In genomic region chr11:62505112-62505783, GRCh38 we compare ENCODE assay signal across 10 cellular contexts. TPM values are rescaled to one million over a fixed set of nuclear protein-coding genes. Genes with fewer than 3 reads are reported as not detected.
DNase-seq lines count a peak whose midpoint lies in the region; ATAC-seq, FAIRE-seq and TF ChIP-seq lines count a peak whose summit lies in the region.
"Had no signal": no experiment of that assay in that cellular context is flagged by ENCODE, and none has a peak within 500 bp of the region (broad histone marks: within the 10 kb centered on the region; RNA-seq: fewer than 3 reads in every experiment).

No MANE protein-coding gene starts in this region.

- intact Hi-C loops in breast epithelium (cut with DNase I; ENCODE audit: low total_unique reads) (no loop called here), mammary epithelial cell (cut with micrococcal nuclease) (no loop called here), endothelial cell of umbilical vein (cut with micrococcal nuclease) (no loop called here), aorta (cut with DNase I) (loop anchor here (5.0 kb wide), 3 partner anchors 37 to 73 kb away; no protein-coding TSS in a partner anchor)

- no peak overlapping the region for H4K91ac ChIP-seq in mesenchymal stem cell (ENCODE audit: low read length)

- ATAC-seq in aorta (ENCODE audit: low FRiP score) (peak; percentile 6), GM19463 (IDR thresholded peaks at IDR 0.05; ENCODE audit: unreplicated experiment) (no peak), HG02884 (IDR thresholded peaks at IDR 0.05; ENCODE audit: unreplicated experiment) (no peak), GM18519 (IDR thresholded peaks at IDR 0.05; ENCODE audit: low FRiP score, unreplicated experiment) (no peak)

- WGBS in mammary epithelial cell (ENCODE audit: low coverage, missing lambda C conversion rate): 95% methylated on average over 15 of the region's 26 CpGs
- 30% methylated on average over 26 of the region's 26 CpGs for WGBS in mesenchymal stem cell
- WGBS in aorta, 2 donors: 12% methylated on average over 25 to 26 of the region's 26 CpGs

- H3K9me1 ChIP-seq in endothelial cell of umbilical vein (replicated peaks; ENCODE audit: control insufficient read depth, extremely low read depth, insufficient read depth, low read length): no peaks in the 10 kb centered on the region

- CTCF ChIA-PET in mammary epithelial cell (lab: Charles Lee; ENCODE audit: low non-redundant PET): no interaction called here
- CTCF ChIA-PET in endothelial cell of umbilical vein (lab: Charles Lee): interaction anchor here (0.6 to 9.4 kb wide), 4 partner anchors 8 to 117 kb away, joined by 3 to 64 read pairs (median 18); no protein-coding TSS in a partner anchor

- H3K4me3 ChIP-seq in breast epithelium: peak overlapping the region in 2 of 3 donors; percentile 20 to 29
- H3K4me3 ChIP-seq in mammary epithelial cell (replicated peaks in 1 of 3; ENCODE audit: insufficient read depth in 1 of 3, low read depth in 2 of 3, low read length in 3 of 3): no peak overlapping the region
- peak overlapping the region in 1 of 3 experiments; percentile 20 for H3K4me3 ChIP-seq in endothelial cell of umbilical vein (replicated peaks in 1 of 3; ENCODE audit: insufficient read depth in 1 of 3, low read depth in 1 of 3, low read length in 3 of 3)
- H3K4me3 ChIP-seq in mesenchymal stem cell (ENCODE audit: insufficient read depth in 1 of 2, low read depth in 1 of 2, low read length in 2 of 2): peak overlapping the region; percentile 10 to 72
- H3K4me3 ChIP-seq in aorta (ENCODE audit: low read length in 2 of 2): peak overlapping the region; percentile 41 to 72

- no peak for FAIRE-seq in endothelial cell of umbilical vein (lab: Jason Lieb, UNC)
- FAIRE-seq: islet of Langerhans had no signal

- no peak overlapping the region for H2BK12ac ChIP-seq in mesenchymal stem cell (ENCODE audit: low read length in 2 of 2)

- dilution Hi-C loops in mammary epithelial cell (cut with HindIII; ENCODE audit: low sequenced_read_pairs) (no loop called here), endothelial cell of umbilical vein (cut with MboI; ENCODE audit: extremely low pct_ligation_motif_present, low sequenced_read_pairs) (no loop called here)

- H3K9me3 ChIP-seq in breast epithelium: no peaks in the 10 kb centered on the region
- H3K9me3 ChIP-seq in mammary epithelial cell (replicated peaks; ENCODE audit: insufficient read depth, low read length): no peaks in the 10 kb centered on the region
- no peaks in the 10 kb centered on the region for H3K9me3 ChIP-seq in endothelial cell of umbilical vein (replicated peaks; ENCODE audit: control insufficient read depth, insufficient read depth, low read length)
- H3K9me3 ChIP-seq in mesenchymal stem cell (ENCODE audit: control insufficient read depth, low read length): no peaks in the 10 kb centered on the region
- H3K9me3 ChIP-seq in aorta (ENCODE audit: control insufficient read depth, low read length): no peaks in the 10 kb centered on the region

- H2BK120ac ChIP-seq in mesenchymal stem cell (ENCODE audit: low read depth, low read length): no peak overlapping the region

- no TSS peak for BruUV-seq in mammary epithelial cell (replicated peaks; lab: Mats Ljungman, UMichigan)
- BruUV-seq in endothelial cell of umbilical vein (replicated peaks; lab: Mats Ljungman, UMichigan): no TSS peak

- peak overlapping the region in 1 of 2 experiments; percentile 31 for H3K14ac ChIP-seq in mesenchymal stem cell (ENCODE audit: low read length in 2 of 2)

- peak overlapping the region; percentile 45 for H4K8ac ChIP-seq in mesenchymal stem cell (ENCODE audit: low read length)

- H3K4me1 ChIP-seq in breast epithelium (peaks cover 3 to 19% of the 10 kb centered on the region in 2 donors), mammary epithelial cell (ENCODE audit: insufficient read depth, low read length) (peaks cover 17% of the 10 kb centered on the region), endothelial cell of umbilical vein (ENCODE audit: control insufficient read depth, extremely low read depth, insufficient read depth, low read length) (peaks cover 15% of the 10 kb centered on the region), mesenchymal stem cell (ENCODE audit: control insufficient read depth, insufficient read depth, low read depth, low read length) (peaks cover 29% of the 10 kb centered on the region), aorta (ENCODE audit: control insufficient read depth in 1 of 2, insufficient read depth in 2 of 2, low read length in 2 of 2) (no peaks in the 10 kb centered on the region)

- peak overlapping the region in 1 of 2 experiments; percentile 26 for H3K23ac ChIP-seq in mesenchymal stem cell (ENCODE audit: low read length in 2 of 2)

- H3K27ac ChIP-seq in breast epithelium (peak overlapping the region in 1 of 2 donors; percentile 60), mammary epithelial cell (ENCODE audit: insufficient read depth, low read depth, low read length) (no peak overlapping the region), endothelial cell of umbilical vein (ENCODE audit: insufficient read depth, low read depth, low read length) (no peak overlapping the region), mesenchymal stem cell (ENCODE audit: low read length, poor library complexity, severe bottlenecking) (no peak overlapping the region), aorta (ENCODE audit: low read depth in 1 of 2, low read length in 2 of 2) (no peak overlapping the region)

- no peak overlapping the region for H2AFZ ChIP-seq in mammary epithelial cell (ENCODE audit: low read depth, low read length)
- H2AFZ ChIP-seq in endothelial cell of umbilical vein (ENCODE audit: low read depth, low read length): peak overlapping the region; percentile 70
- H2AFZ ChIP-seq in mesenchymal stem cell (ENCODE audit: low read depth, low read length): peak overlapping the region; percentile 36

- H4K20me1 ChIP-seq in mammary epithelial cell (ENCODE audit: insufficient read depth, low read length) (no peaks in the 10 kb centered on the region), endothelial cell of umbilical vein (replicated peaks; ENCODE audit: control insufficient read depth, extremely low read depth, insufficient read depth, low read length) (no peaks in the 10 kb centered on the region)

- no peak overlapping the region for H3K9ac ChIP-seq in mammary epithelial cell (ENCODE audit: insufficient read depth, low read length)
- H3K9ac ChIP-seq in endothelial cell of umbilical vein (replicated peaks; ENCODE audit: extremely low read depth, insufficient read depth, low read length): no peak overlapping the region
- peak overlapping the region; percentile 84 for H3K9ac ChIP-seq in mesenchymal stem cell (ENCODE audit: low read length)

- no peak overlapping the region for H3K18ac ChIP-seq in mesenchymal stem cell (ENCODE audit: low read depth in 1 of 2, low read length in 2 of 2)

- H3K4me2 ChIP-seq in mammary epithelial cell (ENCODE audit: insufficient read depth, low read depth, low read length) (no peak overlapping the region), endothelial cell of umbilical vein (ENCODE audit: insufficient read depth, low read length) (no peak overlapping the region), mesenchymal stem cell (ENCODE audit: low read length, poor library complexity, severe bottlenecking) (peak overlapping the region; percentile 59)

- TF ChIP-seq POLR2A in breast epithelium (IDR thresholded peaks at IDR 0.05) (no peak), endothelial cell of umbilical vein (IDR thresholded peaks at IDR 0.05; ENCODE audit: low read depth, low read length) (no peak)

- no peaks in the 10 kb centered on the region for H3K36me3 ChIP-seq in breast epithelium
- H3K36me3 ChIP-seq in mammary epithelial cell (ENCODE audit: insufficient read depth, low read length): no peaks in the 10 kb centered on the region
- H3K36me3 ChIP-seq in endothelial cell of umbilical vein (ENCODE audit: control insufficient read depth in 2 of 2, extremely low read depth in 1 of 2, insufficient read depth in 2 of 2, low read length in 2 of 2): no peaks in the 10 kb centered on the region
- peaks cover 4% of the 10 kb centered on the region in 2 experiments for H3K36me3 ChIP-seq in mesenchymal stem cell (ENCODE audit: control insufficient read depth in 1 of 2, insufficient read depth in 2 of 2, low read depth in 1 of 2, low read length in 2 of 2)
- no peaks in the 10 kb centered on the region for H3K36me3 ChIP-seq in aorta (ENCODE audit: control insufficient read depth in 1 of 2, insufficient read depth in 2 of 2, low read length in 1 of 2)

- no peak overlapping the region for H2BK5ac ChIP-seq in mesenchymal stem cell (ENCODE audit: low read depth, low read length, poor library complexity, severe bottlenecking)

- no peak overlapping the region for H2BK15ac ChIP-seq in mesenchymal stem cell (ENCODE audit: low read depth, poor library complexity, severe bottlenecking)

- in situ Hi-C loops in mammary epithelial cell (cut with MboI; ENCODE audit: low sequenced_read_pairs in 2 of 2): no loop called here

- no peak overlapping the region for H3K4ac ChIP-seq in mesenchymal stem cell (ENCODE audit: low read depth in 1 of 2, low read length in 2 of 2)

- POLR2A ChIA-PET in endothelial cell of umbilical vein (lab: Charles Lee): no interaction called here

- DNase-seq in breast epithelium (ENCODE audit: low spot score in 2 of 2) (no peak), mammary epithelial cell (no peak), endothelial cell of umbilical vein (ENCODE audit: low read depth, low spot score) (no peak), mesenchymal stem cell (no peak), aorta (peak; percentile 65 to 82)
- DNase-seq: activated CD4-positive, CD25-positive, alpha-beta regulatory T cell had no signal

- TF ChIP-seq CTCF in breast epithelium (IDR thresholded peaks at IDR 0.05) (no peak), mammary epithelial cell (conservative IDR thresholded peaks at IDR 0.05 in 1 of 2, IDR thresholded peaks at IDR 0.05 in 1 of 2; ENCODE audit: extremely low read depth in 1 of 2, insufficient read depth in 1 of 2, low read depth in 1 of 2, low read length in 2 of 2) (no peak), endothelial cell of umbilical vein (IDR thresholded peaks at IDR 0.05; ENCODE audit: extremely low read depth in 1 of 2, insufficient read depth in 1 of 2, low read depth in 1 of 2, low read length in 2 of 2) (no peak)

- H3K27me3 ChIP-seq in breast epithelium: no peaks in the 10 kb centered on the region
- H3K27me3 ChIP-seq in mammary epithelial cell (ENCODE audit: insufficient read depth, low read length): no peaks in the 10 kb centered on the region
- no peaks in the 10 kb centered on the region for H3K27me3 ChIP-seq in endothelial cell of umbilical vein (ENCODE audit: control insufficient read depth in 2 of 2, insufficient read depth in 2 of 2, low read length in 2 of 2)
- no peaks in the 10 kb centered on the region for H3K27me3 ChIP-seq in mesenchymal stem cell (ENCODE audit: control insufficient read depth in 1 of 2, insufficient read depth in 1 of 2, low read length in 2 of 2)
- no peaks in the 10 kb centered on the region for H3K27me3 ChIP-seq in aorta (ENCODE audit: control insufficient read depth in 1 of 2, insufficient read depth in 2 of 2, low read length in 1 of 2)

- peak overlapping the region; percentile 64 for H2AK5ac ChIP-seq in mesenchymal stem cell (ENCODE audit: low read length, severe bottlenecking)

- H3K79me2 ChIP-seq in mammary epithelial cell (ENCODE audit: insufficient read depth, low read length): no peaks in the 10 kb centered on the region
- H3K79me2 ChIP-seq in endothelial cell of umbilical vein (ENCODE audit: control insufficient read depth, insufficient read depth, low read length): no peaks in the 10 kb centered on the region

- peaks cover 4% of the 10 kb centered on the region for H3K79me1 ChIP-seq in mesenchymal stem cell (replicated peaks; ENCODE audit: low read length, poor library complexity, severe bottlenecking)

RNA-seq across cellular contexts. Expression of gene AHNAK, which starts 41.4 kb away (rescaled TPM):
- total RNA-seq in breast epithelium (1,000 to 10,000 TPM in 2 of 3 donors, 100 to 1,000 TPM in 1; 636 to 1,393 (median 1,040) TPM), mammary epithelial cell (100 to 1,000 TPM; 494 to 702 TPM), endothelial cell of umbilical vein (381 and 436 TPM in 2 replicates), aorta (1,000 to 10,000 TPM; 1,149 to 1,263 TPM)
- polyA plus RNA-seq in mammary epithelial cell (130 TPM), endothelial cell of umbilical vein (25.1 and 35.2 TPM in 2 replicates), aorta (100 to 1,000 TPM; 146 to 237 TPM)
- polyA minus RNA-seq in mammary epithelial cell (1,418 TPM), endothelial cell of umbilical vein (219 and 258 TPM in 2 replicates)
- polyA plus RNA-seq in endothelial cell of umbilical vein (2011; cell fraction: cytosol; rRNA removed): 46.3 and 51.8 TPM in 2 replicates
- polyA plus RNA-seq in endothelial cell of umbilical vein (2011; cell fraction: nucleus; rRNA removed): 322 and 346 TPM in 2 replicates
- polyA plus RNA-seq in endothelial cell of umbilical vein (2012): 223 and 321 TPM in 2 replicates
- polyA minus RNA-seq in endothelial cell of umbilical vein (2011; cell fraction: cytosol; rRNA and poly(A)+ RNA removed): 78.7 TPM
- polyA minus RNA-seq in endothelial cell of umbilical vein (2011; cell fraction: nucleus; rRNA and poly(A)+ RNA removed): 446 and 550 TPM in 2 replicates
- 71.8 TPM for polyA plus RNA-seq in mesenchymal stem cell (2013, experiment 1 of 2)
- 65.2 TPM for polyA plus RNA-seq in mesenchymal stem cell (2013, experiment 2 of 2)

Comparison
In these comparisons a context has a peak if more than half of its experiments do, and no peak if none do; other contexts are left out.
1. H3K4me3 ChIP-seq: peak in breast epithelium (2 of 3), mesenchymal stem cell (2 of 2) and aorta (2 of 2); none in mammary epithelial cell (0 of 3).
2. DNase-seq: peak in aorta (2 of 2); none in breast epithelium (0 of 2), mammary epithelial cell (single experiment), endothelial cell of umbilical vein (single experiment) and mesenchymal stem cell (single experiment).
3. intact Hi-C loops: an anchor here in aorta (5.0 kb wide); none called in breast epithelium, mammary epithelial cell and endothelial cell of umbilical vein.